ENCODE assay signal across 29 cellular contexts in the genomic region with DNA sequence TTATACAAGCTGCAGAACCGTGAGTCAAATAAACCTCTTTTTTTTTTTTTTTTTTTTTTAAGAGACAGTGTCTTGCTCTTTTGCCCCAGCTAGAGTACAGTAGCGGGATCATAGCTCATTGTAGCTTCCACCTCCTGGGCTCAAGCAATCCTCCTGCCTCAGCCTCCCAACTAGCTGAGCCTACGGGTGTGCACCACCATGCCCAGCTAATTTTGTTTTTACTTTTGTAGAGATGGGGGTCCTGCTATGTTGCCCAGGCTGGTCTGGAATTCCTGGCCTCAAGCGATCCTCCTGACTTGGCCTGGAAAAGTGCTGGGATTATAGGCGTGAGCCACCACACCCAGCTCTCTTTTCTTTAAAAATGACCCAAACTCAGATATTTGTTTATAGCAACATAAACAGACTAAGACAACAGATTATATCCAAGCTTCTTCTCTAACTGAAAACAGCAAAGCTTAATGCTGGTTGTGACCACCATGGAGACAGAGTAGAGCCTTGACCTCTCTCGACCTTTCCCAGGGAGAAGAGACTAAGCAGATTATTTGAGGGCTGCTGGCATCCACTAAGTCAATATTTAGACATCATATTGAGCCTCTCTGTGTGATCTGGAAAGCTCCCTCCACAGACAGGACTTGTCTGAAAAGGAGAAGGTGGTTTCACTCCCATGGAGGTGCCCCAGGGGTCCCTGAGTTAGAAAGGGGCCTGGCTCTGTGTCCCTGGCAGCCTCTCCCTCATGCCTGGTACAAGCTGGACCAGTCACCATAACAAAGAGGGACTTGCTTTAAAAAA.
"Had no signal": no experiment of that assay in that cellular context is flagged by ENCODE, and none has a peak within 500 bp of the region (broad histone marks: within the 10 kb centered on the region; RNA-seq: fewer than 3 reads in every experiment).

No MANE protein-coding gene starts in this region.

- H3K4me3 ChIP-seq: esophagus squamous epithelium, heart right ventricle, left lung, lung, mucosa of descending colon, smooth muscle cell, stomach, tibial nerve had no signal

- H3K4me1 ChIP-seq: esophagus squamous epithelium, heart right ventricle, left lung, stomach, tibial nerve had no signal

- DNase-seq: activated CD4-positive, alpha-beta T cell treated with anti-CD3 and anti-CD28 coated beads for 48 hours; activated CD4-positive, alpha-beta T cell treated with anti-CD3 and anti-CD28 coated beads, Interleukin-2, amount 50 U/mL, for 48 hours; activated CD8-positive, alpha-beta memory T cell treated with anti-CD3 and anti-CD28 coated beads for 24 hours; activated effector memory CD4-positive, alpha-beta T cell treated with anti-CD3 and anti-CD28 coated beads, Interleukin-2, amount 50 U/mL, for 16 hours; activated naive CD4-positive, alpha-beta T cell treated with anti-CD3 and anti-CD28 coated beads for 36 hours; amniotic stem cell; brain microvascular endothelial cell; caudate nucleus; esophagus squamous epithelium; foreskin melanocyte; heart right ventricle; kidney glomerular epithelial cell; left lung; mesendoderm; retina; stimulated activated CD4-positive, alpha-beta T cell treated with anti-CD3 and anti-CD28 coated beads, Interleukin-15, amount 100 ng/mL, for 24 hours; stimulated activated CD4-positive, alpha-beta T cell treated with anti-CD3 and anti-CD28 coated beads, Interleukin-2, amount 100 ng/mL, for 24 hours; stimulated activated naive B cell treated with anti-CD40 and anti-IgM and Interleukin-4, amounts not matched to agents 10 μg/mL and 1 μg/mL and 100 μg/mL, for 72 hours; stomach; T-helper 1 cell had no signal

- H3K4me2 ChIP-seq: smooth muscle cell had no signal

- FAIRE-seq: astrocyte, urothelium cell line had no signal

- H3K36me3 ChIP-seq: brain microvascular endothelial cell, esophagus squamous epithelium, heart right ventricle, left lung, stomach, tibial nerve had no signal

- H3K27ac ChIP-seq: brain microvascular endothelial cell, esophagus squamous epithelium, heart right ventricle, left lung, stomach, tibial nerve had no signal

- ATAC-seq: activated CD4-positive, CD25-positive, alpha-beta regulatory T cell treated with anti-CD3 and anti-CD28 coated beads, Interleukin-2, amount 50 U/mL, for 24 hours; heart right ventricle; left lung; mucosa of descending colon; natural killer cell treated with Interleukin-12 subunit alpha and Interleukin-12 subunit beta and Interleukin-15 and Interleukin-18, amount 100 ng/mL, for 72 hours; stimulated activated naive B cell treated with anti-CD40 and anti-IgM and Interleukin-4, amounts not matched to agents 10 μg/mL and 1 μg/mL and 100 μg/mL, for 72 hours had no signal

- H3K4me1 Mint-ChIP-seq: stimulated activated naive B cell treated with anti-CD40 and anti-IgM and Interleukin-4, amounts not matched to agents 10 μg/mL and 1 μg/mL and 100 μg/mL, for 72 hours had no signal

- H3K27me3 ChIP-seq: brain microvascular endothelial cell, esophagus squamous epithelium, left lung, stomach, tibial nerve had no signal

- H3K4me3 Mint-ChIP-seq: activated naive CD4-positive, alpha-beta T cell treated with anti-CD3 and anti-CD28 coated beads for 36 hours; activated T-helper 1 cell treated with anti-CD3 and anti-CD28 coated beads, Interleukin-12 subunit alpha, Interleukin-12 subunit beta, Interleukin-2, Interleukin-4 antibody, amounts not matched to agents 30 ng/mL and 10 ng/mL and 1 ng/mL, durations not matched to agents 14 hours and 24 hours and 36 hours; natural killer cell treated with Interleukin-12 subunit alpha and Interleukin-12 subunit beta and Interleukin-15 and Interleukin-18, amount 100 ng/mL, for 72 hours; stimulated activated naive B cell treated with anti-CD40 and anti-IgM and Interleukin-4, amounts not matched to agents 10 μg/mL and 1 μg/mL and 100 μg/mL, for 72 hours had no signal

- H3K36me3 Mint-ChIP-seq: natural killer cell treated with Interleukin-12 subunit alpha and Interleukin-12 subunit beta and Interleukin-15 and Interleukin-18, amount 100 ng/mL, for 72 hours had no signal

- H3K9me3 ChIP-seq: esophagus squamous epithelium, heart right ventricle, left lung, mucosa of descending colon, stomach, tibial nerve had no signal

- H3K9me3 Mint-ChIP-seq: activated naive CD4-positive, alpha-beta T cell treated with anti-CD3 and anti-CD28 coated beads for 36 hours; activated T-helper 1 cell treated with anti-CD3 and anti-CD28 coated beads, Interleukin-12 subunit alpha, Interleukin-12 subunit beta, Interleukin-2, Interleukin-4 antibody, amounts not matched to agents 30 ng/mL and 10 ng/mL and 1 ng/mL, durations not matched to agents 14 hours and 24 hours and 36 hours; natural killer cell treated with Interleukin-12 subunit alpha and Interleukin-12 subunit beta and Interleukin-15 and Interleukin-18, amount 100 ng/mL, for 72 hours had no signal
